In genomic region chr2:10460366-10460796, GRCh38 we compare ENCODE assay signal across 11 cellular contexts.
"Had no signal": no experiment of that assay in that cellular context is flagged by ENCODE, and none has a peak within 500 bp of the region (broad histone marks: within the 10 kb centered on the region; RNA-seq: fewer than 3 reads in every experiment).

No MANE protein-coding gene starts in this region.

- ATAC-seq: activated CD4-positive, CD25-positive, alpha-beta regulatory T cell treated with anti-CD3 and anti-CD28 coated beads, Interleukin-2, amount 50 U/mL, for 24 hours; stimulated activated effector memory CD8-positive, alpha-beta T cell treated with anti-CD3 and anti-CD28 coated beads, Interleukin-12 subunit alpha, Interleukin-12 subunit beta, amount 100 ng/mL, for 72 hours had no signal

- H3K27ac ChIP-seq: brain microvascular endothelial cell, esophagus squamous epithelium, thoracic aorta had no signal

- H3K4me3 Mint-ChIP-seq: activated CD4-positive, alpha-beta memory T cell treated with anti-CD3 and anti-CD28 coated beads, Interleukin-2, amount 10 ng/mL, durations not matched to agents 7 days and 5 days; activated naive CD8-positive, alpha-beta T cell treated with anti-CD3 and anti-CD28 coated beads for 36 hours; activated T-cell treated with anti-CD3 and anti-CD28 coated beads, Interleukin-2, amount 50 U/mL, for 24 hours; mesothelial cell of epicardium; nephron progenitor cell; stimulated activated effector memory CD8-positive, alpha-beta T cell treated with anti-CD3 and anti-CD28 coated beads, Interleukin-12 subunit alpha, Interleukin-12 subunit beta, amount 100 ng/mL, for 72 hours had no signal

- H3K36me3 Mint-ChIP-seq: activated naive CD8-positive, alpha-beta T cell treated with anti-CD3 and anti-CD28 coated beads for 36 hours; mesothelial cell of epicardium; stimulated activated effector memory CD8-positive, alpha-beta T cell treated with anti-CD3 and anti-CD28 coated beads, Interleukin-12 subunit alpha, Interleukin-12 subunit beta, amount 100 ng/mL, for 72 hours had no signal

- H3K9me3 Mint-ChIP-seq: activated CD4-positive, alpha-beta memory T cell treated with anti-CD3 and anti-CD28 coated beads, Interleukin-2, amount 10 ng/mL, durations not matched to agents 7 days and 5 days; activated naive CD8-positive, alpha-beta T cell treated with anti-CD3 and anti-CD28 coated beads for 36 hours; activated T-cell treated with anti-CD3 and anti-CD28 coated beads, Interleukin-2, amount 50 U/mL, for 24 hours; mesothelial cell of epicardium; nephron progenitor cell; stimulated activated effector memory CD8-positive, alpha-beta T cell treated with anti-CD3 and anti-CD28 coated beads, Interleukin-12 subunit alpha, Interleukin-12 subunit beta, amount 100 ng/mL, for 72 hours had no signal

- DNase-seq: activated CD4-positive, alpha-beta memory T cell treated with anti-CD3 and anti-CD28 coated beads, Interleukin-2, amount 10 ng/mL, durations not matched to agents 7 days and 5 days; activated naive CD8-positive, alpha-beta T cell treated with anti-CD3 and anti-CD28 coated beads for 36 hours; activated T-cell treated with anti-CD3 and anti-CD28 coated beads, Interleukin-2, amount 50 U/mL, for 24 hours; brain microvascular endothelial cell; effector CD8-positive, alpha-beta T cell; esophagus squamous epithelium; nephron progenitor cell had no signal

- H3K27ac Mint-ChIP-seq: activated CD4-positive, alpha-beta memory T cell treated with anti-CD3 and anti-CD28 coated beads, Interleukin-2, amount 10 ng/mL, durations not matched to agents 7 days and 5 days; activated naive CD8-positive, alpha-beta T cell treated with anti-CD3 and anti-CD28 coated beads for 36 hours; activated T-cell treated with anti-CD3 and anti-CD28 coated beads, Interleukin-2, amount 50 U/mL, for 24 hours; mesothelial cell of epicardium; nephron progenitor cell; stimulated activated effector memory CD8-positive, alpha-beta T cell treated with anti-CD3 and anti-CD28 coated beads, Interleukin-12 subunit alpha, Interleukin-12 subunit beta, amount 100 ng/mL, for 72 hours had no signal

- H3K4me3 ChIP-seq: esophagus squamous epithelium, thoracic aorta had no signal

- H3K9me3 ChIP-seq: esophagus squamous epithelium, thoracic aorta had no signal

- H3K36me3 ChIP-seq: brain microvascular endothelial cell, esophagus squamous epithelium, thoracic aorta had no signal

- H3K27me3 ChIP-seq: brain microvascular endothelial cell had no signal
